7 cellular contexts compared by ENCODE assay signal in genomic region chr11:15935370-15935769, GRCh38.
"Had no signal": no experiment of that assay in that cellular context is flagged by ENCODE, and none has a peak within 500 bp of the region (broad histone marks: within the 10 kb centered on the region; RNA-seq: fewer than 3 reads in every experiment).

No MANE protein-coding gene starts in this region.

- H3K36me3 ChIP-seq: HAP-1 had no signal

- H3K4me3 ChIP-seq: HAP-1 had no signal

- H3K4me1 ChIP-seq: HAP-1 had no signal

- ATAC-seq: HCT116, HepG2 had no signal

- DNase-seq: GOT3, H7, HFFc6, KBM-7 had no signal
